In genomic region chr1:42259059-42259738, GRCh38 we compare ENCODE assay signal across 8 cellular contexts.
DNase-seq lines count a peak whose midpoint lies in the region; ATAC-seq and TF ChIP-seq lines count a peak whose summit lies in the region.

No MANE protein-coding gene starts in this region.

- ATAC-seq in GM21515 (IDR thresholded peaks at IDR 0.05; ENCODE audit: unreplicated experiment) (peak; percentile 52), Panc1 (no peak), HG02610 (IDR thresholded peaks at IDR 0.05; ENCODE audit: unreplicated experiment) (no peak)

- intact Hi-C loops in Panc1 (cut with micrococcal nuclease; ENCODE audit: unreplicated experiment) = no loop called here

- H3K27me3 ChIP-seq in Panc1 (ENCODE audit: control insufficient read depth, insufficient read depth, low read length) (no peaks in the 10 kb centered on the region), cardiac muscle cell (no peaks in the 10 kb centered on the region), subcutaneous abdominal adipose tissue (ENCODE audit: control insufficient read depth in 5 of 5, insufficient read depth in 4 of 5, low read length in 5 of 5) (no peaks in the 10 kb centered on the region), BE2C (no peaks in the 10 kb centered on the region)

- CTCF ChIA-PET in Panc1 (lab: Charles Lee) = no interaction called here

- POLR2A ChIA-PET in Panc1 (lab: Charles Lee) = interaction anchor here (1.2 kb wide), 1 partner anchor 204 kb away, joined by 4 read pairs; the partner anchor contains the start of gene CCDC30

- in situ Hi-C loops in Panc1 (cut with HindIII; ENCODE audit: low pct_unique_long_range_greater_than_20kb, low sequenced_read_pairs) = no loop called here

- BruUV-seq in Panc1 (replicated peaks; lab: Mats Ljungman, UMichigan) = no TSS peak

- H3K36me3 ChIP-seq in Panc1 (ENCODE audit: control insufficient read depth, insufficient read depth, low read length) = no peaks in the 10 kb centered on the region
- no peaks in the 10 kb centered on the region for H3K36me3 ChIP-seq in cardiac muscle cell
- peaks cover under 1 to 5% (median 4%) of the 10 kb centered on the region in 5 donors for H3K36me3 ChIP-seq in subcutaneous abdominal adipose tissue (ENCODE audit: control insufficient read depth in 5 of 5, insufficient read depth in 5 of 5, low read length in 5 of 5)
- no peaks in the 10 kb centered on the region for H3K36me3 ChIP-seq in BE2C

- H3K4me3 ChIP-seq in Panc1 (ENCODE audit: low read depth in 2 of 2, low read length in 2 of 2) (no peak overlapping the region), cardiac muscle cell (no peak overlapping the region), subcutaneous abdominal adipose tissue (ENCODE audit: low read depth in 1 of 5, low read length in 5 of 5) (no peak overlapping the region), BE2C (ENCODE audit: low read depth, low read length) (no peak overlapping the region)

- DNase-seq in Panc1 (ENCODE audit: low read depth, low spot score) = no peak
- DNase-seq in cardiac muscle cell (ENCODE audit: low read depth in 1 of 2, low spot score in 1 of 2) = peak; percentile 26 to 70
- DNase-seq in BE2C = no peak
- no peak for DNase-seq in activated naive CD4-positive, alpha-beta T cell treated with Interleukin-2 at 50 U/mL for 16 hours
- no peak for DNase-seq in HuH-7.5 (ENCODE audit: low spot score)

- H3K4me1 ChIP-seq in Panc1 (ENCODE audit: control insufficient read depth, insufficient read depth, low read length) = peaks cover 8% of the 10 kb centered on the region
- peaks cover 21% of the 10 kb centered on the region for H3K4me1 ChIP-seq in cardiac muscle cell (ENCODE audit: low read depth)
- peaks cover 0 to 39% (median 23%) of the 10 kb centered on the region in 5 donors for H3K4me1 ChIP-seq in subcutaneous abdominal adipose tissue (ENCODE audit: control insufficient read depth in 5 of 5, insufficient read depth in 5 of 5, low read length in 5 of 5)
- H3K4me1 ChIP-seq in BE2C = no peaks in the 10 kb centered on the region

- H3K27ac ChIP-seq in Panc1 (ENCODE audit: low read length) = 0 out of 2 replicates have a peak overlapping the region, but pooled peaks have one; percentile 5
- peak overlapping the region; percentile 83 for H3K27ac ChIP-seq in cardiac muscle cell
- H3K27ac ChIP-seq in subcutaneous abdominal adipose tissue (ENCODE audit: low read depth, low read length) = peak overlapping the region; percentile 14

- H3K9me3 ChIP-seq in Panc1 (ENCODE audit: control insufficient read depth, insufficient read depth, low read depth, low read length) (no peaks in the 10 kb centered on the region; the same call in 1 of the 2 replicates), cardiac muscle cell (ENCODE audit: low read depth) (no peaks in the 10 kb centered on the region), subcutaneous abdominal adipose tissue (ENCODE audit: control insufficient read depth in 5 of 5, low read length in 5 of 5) (no peaks in the 10 kb centered on the region), BE2C (no peaks in the 10 kb centered on the region)

- H3K9ac ChIP-seq in subcutaneous abdominal adipose tissue (ENCODE audit: low read length in 5 of 5) = peak overlapping the region in 1 of 5 donors; percentile 25

- TF ChIP-seq CTCF in Panc1 (IDR thresholded peaks at IDR 0.05) (no peak), cardiac muscle cell (IDR thresholded peaks at IDR 0.05; ENCODE audit: low read depth, low read length) (no peak), BE2C (IDR thresholded peaks at IDR 0.05; ENCODE audit: low read depth, low read length) (no peak)

Comparison
In these comparisons a context has a peak if more than half of its experiments do, and no peak if none do; other contexts are left out.
1. DNase-seq: peak in cardiac muscle cell (2 of 2); none in Panc1 (single experiment), BE2C (single experiment), activated naive CD4-positive, alpha-beta T cell treated with Interleukin-2 at 50 U/mL for 16 hours (single experiment) and HuH-7.5 (single experiment).
2. H3K27ac ChIP-seq: peak in every context shown above with its lines; median percentile 83 in cardiac muscle cell; 14 in subcutaneous abdominal adipose tissue; 5 in Panc1.